Comparison of ENCODE assay signal across 8 cellular contexts in the genomic region with DNA sequence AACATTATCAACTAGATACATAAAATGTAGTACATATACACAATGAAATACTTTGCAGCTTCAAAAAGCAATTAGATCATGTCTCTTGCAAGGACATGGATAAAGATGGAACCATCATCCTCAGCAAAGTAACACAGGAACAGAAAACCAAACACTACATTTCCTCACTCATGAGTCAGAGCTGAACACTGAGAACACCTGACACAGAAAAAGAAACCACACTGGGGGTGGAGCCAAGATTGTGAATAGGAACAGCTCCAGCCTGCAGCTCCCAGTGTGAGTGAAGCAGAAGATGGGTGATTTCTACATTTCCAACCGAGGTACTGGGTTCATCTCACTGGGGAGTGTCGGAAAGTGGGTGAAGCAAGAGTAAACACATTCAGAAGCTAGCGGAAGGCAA.
DNase-seq lines count a peak whose midpoint lies in the region; ATAC-seq, FAIRE-seq and TF ChIP-seq lines count a peak whose summit lies in the region.
"Not testable (repeated sequence)": the region's sequence is repeated elsewhere in the genome, so short reads cannot be mapped to it uniquely, and the experiment has no call there.

No MANE protein-coding gene starts in this region.

- H3K36me3 Mint-ChIP-seq in CD4-positive, alpha-beta T cell (ENCODE audit: low read depth); activated naive CD8-positive, alpha-beta T cell treated with anti-CD3 and anti-CD28 coated beads, Interleukin-2, amount 10 ng/mL, durations not matched to agents 7 days and 5 days: not testable (repeated sequence)

- not testable (repeated sequence) for H3K27me3 ChIP-seq in CD4-positive, alpha-beta T cell (ENCODE audit: control insufficient read depth, insufficient read depth, low read length)

- not testable (repeated sequence) for H3K9me3 ChIP-seq in CD4-positive, alpha-beta T cell (ENCODE audit: control insufficient read depth, low read length)

- not testable (repeated sequence) for H3K27ac ChIP-seq in CD4-positive, alpha-beta T cell (ENCODE audit: low read depth, low read length)

- peak; percentile 76 for ATAC-seq in CD4-positive, alpha-beta T cell (ENCODE audit: poor library complexity)
- peak; percentile 61 for ATAC-seq in GM19043 (IDR thresholded peaks at IDR 0.05; ENCODE audit: low read depth, unreplicated experiment)
- peak; percentile 85 for ATAC-seq in GM21515 (IDR thresholded peaks at IDR 0.05; ENCODE audit: unreplicated experiment)
- ATAC-seq in HG02623 (IDR thresholded peaks at IDR 0.05; ENCODE audit: unreplicated experiment) = peak; percentile 63
- ATAC-seq in HG03439 (IDR thresholded peaks at IDR 0.05; ENCODE audit: unreplicated experiment) = peak; percentile 93
- peak; percentile 54 for ATAC-seq in activated naive CD8-positive, alpha-beta T cell treated with anti-CD3 and anti-CD28 coated beads, Interleukin-2, amount 10 ng/mL, durations not matched to agents 7 days and 5 days (ENCODE audit: low read depth)
- ATAC-seq in stimulated activated naive CD8-positive, alpha-beta T cell treated with anti-CD3 and anti-CD28 coated beads, Interleukin-15, amount 100 ng/mL, for 72 hours = peak; percentile 66

- not testable (repeated sequence) for H3K4me1 Mint-ChIP-seq in CD4-positive, alpha-beta T cell (ENCODE audit: low read depth); activated naive CD8-positive, alpha-beta T cell treated with anti-CD3 and anti-CD28 coated beads, Interleukin-2, amount 10 ng/mL, durations not matched to agents 7 days and 5 days; stimulated activated naive CD8-positive, alpha-beta T cell treated with anti-CD3 and anti-CD28 coated beads, Interleukin-15, amount 100 ng/mL, for 72 hours

- peak; percentile 82 for FAIRE-seq in RCC 7860 (lab: Jason Lieb, UNC)

- DNase-seq in CD4-positive, alpha-beta T cell; RCC 7860 (ENCODE audit: low spot score); activated naive CD8-positive, alpha-beta T cell treated with anti-CD3 and anti-CD28 coated beads, Interleukin-2, amount 10 ng/mL, durations not matched to agents 7 days and 5 days; stimulated activated naive CD8-positive, alpha-beta T cell treated with anti-CD3 and anti-CD28 coated beads, Interleukin-15, amount 100 ng/mL, for 72 hours: not testable (repeated sequence)

- H3K9me3 Mint-ChIP-seq in CD4-positive, alpha-beta T cell; activated naive CD8-positive, alpha-beta T cell treated with anti-CD3 and anti-CD28 coated beads, Interleukin-2, amount 10 ng/mL, durations not matched to agents 7 days and 5 days; stimulated activated naive CD8-positive, alpha-beta T cell treated with anti-CD3 and anti-CD28 coated beads, Interleukin-15, amount 100 ng/mL, for 72 hours: not testable (repeated sequence)

- CTCF ChIA-PET in CD4-positive, alpha-beta T cell (lab: Charles Lee) = not testable (repeated sequence)

- H3K4me3 Mint-ChIP-seq in CD4-positive, alpha-beta T cell; activated naive CD8-positive, alpha-beta T cell treated with anti-CD3 and anti-CD28 coated beads, Interleukin-2, amount 10 ng/mL, durations not matched to agents 7 days and 5 days; stimulated activated naive CD8-positive, alpha-beta T cell treated with anti-CD3 and anti-CD28 coated beads, Interleukin-15, amount 100 ng/mL, for 72 hours: not testable (repeated sequence)

- not testable (repeated sequence) for H3K27me3 Mint-ChIP-seq in CD4-positive, alpha-beta T cell; activated naive CD8-positive, alpha-beta T cell treated with anti-CD3 and anti-CD28 coated beads, Interleukin-2, amount 10 ng/mL, durations not matched to agents 7 days and 5 days; stimulated activated naive CD8-positive, alpha-beta T cell treated with anti-CD3 and anti-CD28 coated beads, Interleukin-15, amount 100 ng/mL, for 72 hours

- POLR2A ChIA-PET in CD4-positive, alpha-beta T cell (lab: Charles Lee); activated naive CD8-positive, alpha-beta T cell treated with anti-CD3 and anti-CD28 coated beads, Interleukin-2, amount 10 ng/mL, durations not matched to agents 7 days and 5 days (lab: Charles Lee): not testable (repeated sequence)

- H3K27ac Mint-ChIP-seq in CD4-positive, alpha-beta T cell; activated naive CD8-positive, alpha-beta T cell treated with anti-CD3 and anti-CD28 coated beads, Interleukin-2, amount 10 ng/mL, durations not matched to agents 7 days and 5 days; stimulated activated naive CD8-positive, alpha-beta T cell treated with anti-CD3 and anti-CD28 coated beads, Interleukin-15, amount 100 ng/mL, for 72 hours: not testable (repeated sequence)

- TF ChIP-seq CTCF in CD4-positive, alpha-beta T cell (IDR thresholded peaks at IDR 0.05) = not testable (repeated sequence)

- intact Hi-C loops in CD4-positive, alpha-beta T cell (cut with DNase I, micrococcal nuclease) = not testable (repeated sequence)
